Comparison of ENCODE assay signal across 1 cellular context in genomic region chr1:160096491-160097116, GRCh38.
TF ChIP-seq lines count a peak whose summit lies in the region.

No MANE protein-coding gene starts in this region.

TF ChIP-seq in HCT116, 20 proteins besides CTCF, POLR2A, EP300 and RAD21 (continued from another document):
- no peak for TF ChIP-seq YY1 (IDR thresholded peaks at IDR 0.05; ENCODE audit: extremely low read depth, insufficient replicate concordance, low read depth, low read length)
- TF ChIP-seq ZNF274 (IDR thresholded peaks at IDR 0.05; ENCODE audit: low read depth, low read length), result no peak
- TF ChIP-seq CBX3 (IDR thresholded peaks at IDR 0.05; ENCODE audit: low read depth), result no peak
- TF ChIP-seq ZFX (IDR thresholded peaks at IDR 0.05), result no peak
- TF ChIP-seq TCF7L2 (IDR thresholded peaks at IDR 0.05; ENCODE audit: borderline replicate concordance, extremely low read depth, insufficient read depth, insufficient read length), result no peak
- TF ChIP-seq, protein P1, sequence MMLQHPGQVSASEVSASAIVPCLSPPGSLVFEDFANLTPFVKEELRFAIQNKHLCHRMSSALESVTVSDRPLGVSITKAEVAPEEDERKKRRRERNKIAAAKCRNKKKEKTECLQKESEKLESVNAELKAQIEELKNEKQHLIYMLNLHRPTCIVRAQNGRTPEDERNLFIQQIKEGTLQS (IDR thresholded peaks at IDR 0.05), result no peak
- no peak for TF ChIP-seq EZH2phosphoT487 (IDR thresholded peaks at IDR 0.05; ENCODE audit: borderline replicate concordance)
- no peak for TF ChIP-seq EGR1 (IDR thresholded peaks at IDR 0.05; ENCODE audit: low read depth)
